8 cellular contexts compared by ENCODE assay signal in genomic region chrX:13653022-13653693, GRCh38. TPM values are rescaled to one million over a fixed set of nuclear protein-coding genes. Genes with fewer than 3 reads are reported as not detected.
DNase-seq lines count a peak whose midpoint lies in the region; ATAC-seq, FAIRE-seq and TF ChIP-seq lines count a peak whose summit lies in the region.

TSS of gene TCEANC (plus strand) at chrX:13653141. CDS start at chrX:13662509, 9,368 bp downstream.

- H3K79me2 ChIP-seq in HepG2 (ENCODE audit: insufficient read depth, low read length), result no peaks in the 10 kb centered on the region

- H4K20me1 ChIP-seq in HepG2 (ENCODE audit: insufficient read depth, low read length), result no peaks in the 10 kb centered on the region

- TF ChIP-seq EP300 in HepG2 (IDR thresholded peaks at IDR 0.05; ENCODE audit: low read depth in 2 of 2, low read length in 2 of 2), result no peak
- no peak for TF ChIP-seq EP300 in HepG2 (CRISPR knock-in tag; IDR thresholded peaks at IDR 0.05; ENCODE audit: borderline replicate concordance)

- in situ Hi-C loops in HepG2 (cut with HindIII; ENCODE audit: extremely low pct_ligation_motif_present, low pct_unique_long_range_greater_than_20kb), result loop anchor here (5.0 kb wide), 1 partner anchor 374 kb away; the partner anchor contains the start of gene GEMIN8

- peak; percentile 94 for FAIRE-seq in HepG2 (lab: Jason Lieb, UNC)

- POLR2A ChIA-PET in HepG2 (lab: Yijun Ruan, JAX), result interaction anchor here (1.2 to 1.6 kb wide), 3 partner anchors 82 to 377 kb away, joined by 3 to 11 read pairs (median 4); partner anchors contain the start of genes GEMIN8, OFD1 and TRAPPC2

- peak; percentile 88 to 98 (median 96) for DNase-seq in CD4-positive, CD25-positive, alpha-beta regulatory T cell
- DNase-seq in NCI-H82 (lab: John Stamatoyannopoulos, UW), result peak; percentile 98
- peak; percentile 89 to 92 for DNase-seq in activated CD4-positive, alpha-beta T cell treated with anti-CD3 and anti-CD28 coated beads, Interleukin-2, amount 50 U/mL, for 48 hours
- peak; percentile 94 to 96 for DNase-seq in dermis microvascular lymphatic vessel endothelial cell (ENCODE audit: low read depth in 2 of 2)
- peak; percentile 91 for DNase-seq in HepG2 (ENCODE audit: low spot score)
- DNase-seq in stimulated activated CD4-positive, alpha-beta T cell treated with anti-CD3 and anti-CD28 coated beads, Interleukin-2, amount 100 ng/mL, for 48 hours, result peak; percentile 78 to 94

- BruUV-seq in HepG2 (replicated peaks; lab: Mats Ljungman, UMichigan), result TSS peak; percentile 76

- no peak for TF ChIP-seq CTCF in HepG2 (CRISPR knock-in tag; IDR thresholded peaks at IDR 0.05)

- intact Hi-C loops in HepG2 (cut with micrococcal nuclease; ENCODE audit: unreplicated experiment), result no loop called here

- peak within 1 kb of the TSS; percentile 87 for H3K4me2 ChIP-seq in HepG2 (ENCODE audit: low read depth, low read length)

- H3K27me3 Mint-ChIP-seq in CD4-positive, CD25-positive, alpha-beta regulatory T cell, result no peaks in the 10 kb centered on the region

- H3K9me3 ChIP-seq in CD4-positive, CD25-positive, alpha-beta regulatory T cell (ENCODE audit: control insufficient read depth in 2 of 2, low read length in 2 of 2), result no peaks in the 10 kb centered on the region
- no peaks in the 10 kb centered on the region for H3K9me3 ChIP-seq in HepG2 (ENCODE audit: low read length)

- H3K27ac ChIP-seq in CD4-positive, CD25-positive, alpha-beta regulatory T cell (ENCODE audit: insufficient read depth, low read length, poor library complexity, severe bottlenecking), result peak within 1 kb of the TSS; percentile 96
- peak within 1 kb of the TSS; percentile 74 for H3K27ac ChIP-seq in HepG2 (ENCODE audit: extremely low read length, insufficient read depth, low read length)

- TF ChIP-seq POLR2A in HepG2 (IDR thresholded peaks at IDR 0.05; ENCODE audit: insufficient read depth in 1 of 2, low read depth in 2 of 2, low read length in 2 of 2), result peak; percentile 48 to 59; a peak in 3 of 4 replicates

- H3K36me3 Mint-ChIP-seq in CD4-positive, CD25-positive, alpha-beta regulatory T cell, result peaks cover 15% of the 10 kb centered on the region

- peaks cover 5% of the 10 kb centered on the region for H3K36me3 ChIP-seq in CD4-positive, CD25-positive, alpha-beta regulatory T cell (ENCODE audit: control insufficient read depth, insufficient read depth, low read length)
- H3K36me3 ChIP-seq in HepG2 (replicated peaks in 1 of 2; ENCODE audit: control insufficient read depth in 1 of 2, insufficient read depth in 2 of 2, low read length in 2 of 2), result no peaks in the 10 kb centered on the region

- H3K9ac ChIP-seq in HepG2 (ENCODE audit: insufficient read depth, low read depth, low read length), result peak within 1 kb of the TSS; percentile 69

- no peak for TF ChIP-seq RAD21 in HepG2 (CRISPR knock-in tag; IDR thresholded peaks at IDR 0.05)

- peak within 1 kb of the TSS; percentile 95 to 100 (median 96) for H3K4me3 Mint-ChIP-seq in CD4-positive, CD25-positive, alpha-beta regulatory T cell

- WGBS in HepG2 (ENCODE audit: low lambda C conversion rate), result 0% methylated on average over 1 of the region's 46 CpGs

- H2AFZ ChIP-seq in HepG2 (ENCODE audit: low read length), result peak within 1 kb of the TSS; percentile 66

- CTCF ChIA-PET in HepG2 (lab: Yijun Ruan, JAX; ENCODE audit: low intra/inter-chr PET ratio, low total read pairs), result no interaction called here

- ATAC-seq in CD4-positive, CD25-positive, alpha-beta regulatory T cell (ENCODE audit: low read depth in 2 of 2), result peak; percentile 96 to 97
- ATAC-seq in GM19397 (IDR thresholded peaks at IDR 0.05; ENCODE audit: unreplicated experiment), result peak; percentile 96
- peak; percentile 91 for ATAC-seq in HG03565 (IDR thresholded peaks at IDR 0.05; ENCODE audit: unreplicated experiment)
- peak; percentile 98 for ATAC-seq in HepG2

- H3K4me1 ChIP-seq in CD4-positive, CD25-positive, alpha-beta regulatory T cell (ENCODE audit: control insufficient read depth, insufficient read depth, low read length, poor library complexity, severe bottlenecking), result peaks cover 19% of the 10 kb centered on the region
- H3K4me1 ChIP-seq in HepG2 (ENCODE audit: insufficient read depth, low read length), result peaks cover 6% of the 10 kb centered on the region

- H3K4me1 Mint-ChIP-seq in CD4-positive, CD25-positive, alpha-beta regulatory T cell, result peaks cover 4 to 37% (median 15%) of the 10 kb centered on the region in 4 donors

- H3K4me3 ChIP-seq in CD4-positive, CD25-positive, alpha-beta regulatory T cell (ENCODE audit: low read depth, low read length), result peak within 1 kb of the TSS; percentile 89
- H3K4me3 ChIP-seq in HepG2 (replicated peaks in 1 of 3; ENCODE audit: insufficient read depth in 1 of 3, low read depth in 2 of 3, low read length in 3 of 3), result peak within 1 kb of the TSS; percentile 63 to 74 (median 68)

- peak within 1 kb of the TSS; percentile 92 to 99 (median 98) for H3K27ac Mint-ChIP-seq in CD4-positive, CD25-positive, alpha-beta regulatory T cell

- no peaks in the 10 kb centered on the region for H3K9me3 Mint-ChIP-seq in CD4-positive, CD25-positive, alpha-beta regulatory T cell

- H3K27me3 ChIP-seq in CD4-positive, CD25-positive, alpha-beta regulatory T cell (ENCODE audit: control insufficient read depth, insufficient read depth, low read length), result no peaks in the 10 kb centered on the region
- no peaks in the 10 kb centered on the region for H3K27me3 ChIP-seq in HepG2 (ENCODE audit: control insufficient read depth in 1 of 2, insufficient read depth in 2 of 2, low read length in 2 of 2)

TF ChIP-seq in HepG2, 621 proteins besides CTCF, POLR2A, EP300 and RAD21 (continues in another document):
- no peak for TF ChIP-seq IKZF4 (CRISPR knock-in tag; IDR thresholded peaks at IDR 0.05; ENCODE audit: borderline replicate concordance, low read depth, not compliant biosample characterization)
- TF ChIP-seq RARA (CRISPR knock-in tag; IDR thresholded peaks at IDR 0.05), result peak; percentile 14; the same call in 1 of the 2 replicates
- peak; percentile 26; the same call in 1 of the 2 replicates for TF ChIP-seq TARDBP (CRISPR knock-in tag; IDR thresholded peaks at IDR 0.05)
- peak; percentile 54; the same call in 1 of the 2 replicates for TF ChIP-seq ISL2 (CRISPR knock-in tag; IDR thresholded peaks at IDR 0.05)
- TF ChIP-seq SAP130 (CRISPR knock-in tag; IDR thresholded peaks at IDR 0.05; ENCODE audit: low read depth), result peak; percentile 69
- TF ChIP-seq ZNF350 (CRISPR knock-in tag; IDR thresholded peaks at IDR 0.05; ENCODE audit: borderline replicate concordance, low read depth), result peak; percentile 51; the same call in 1 of the 2 replicates
- TF ChIP-seq HOMEZ (CRISPR knock-in tag; IDR thresholded peaks at IDR 0.05; ENCODE audit: low read depth), result peak; percentile 21; the same call in 1 of the 2 replicates
- TF ChIP-seq NBN (conservative IDR thresholded peaks at IDR 0.05), result no peak

RNA-seq across cellular contexts. Expression of gene TCEANC, which starts in this region (rescaled TPM):
- total RNA-seq in CD4-positive, CD25-positive, alpha-beta regulatory T cell, result 7.0 TPM
- 10 to 100 TPM in 2 of 4 donors, 1 to 10 TPM in 2; 7.1 to 13.3 (median 9.7) TPM for polyA plus RNA-seq in CD4-positive, CD25-positive, alpha-beta regulatory T cell
- total RNA-seq in dermis microvascular lymphatic vessel endothelial cell, result 1.2 and 1.6 TPM in 2 replicates
- 0.97 and 1.5 TPM in 2 replicates for total RNA-seq in HepG2 (2016; rRNA removed; fragmentation: Illumina TruSeq; extraction: Trizol)
- 1.1 and 1.8 TPM in 2 replicates for total RNA-seq in HepG2 (2016; cell fraction: cytosol; rRNA removed; fragmentation: Illumina TruSeq; extraction: Trizol; ENCODE audit: low read depth)
- 1.3 TPM in 2 replicates for total RNA-seq in HepG2 (2016; cell fraction: insoluble cytoplasmic fraction; rRNA removed; fragmentation: Illumina TruSeq; extraction: Trizol)
- total RNA-seq in HepG2 (2016; cell fraction: membrane; rRNA removed; fragmentation: Illumina TruSeq; extraction: Trizol), result 1.4 and 1.6 TPM in 2 replicates
- total RNA-seq in HepG2 (2016; cell fraction: nucleus; rRNA removed; fragmentation: Illumina TruSeq; extraction: Trizol), result 0.81 and 1.1 TPM in 2 replicates
- 0.51 and 0.61 TPM in 2 replicates for polyA plus RNA-seq in HepG2 (2011; rRNA removed)
- 0.17 and 0.24 TPM in 2 replicates for polyA plus RNA-seq in HepG2 (2011; cell fraction: cytosol; rRNA removed)
- 0.48 and 0.66 TPM in 2 replicates for polyA plus RNA-seq in HepG2 (2011; cell fraction: nucleus; rRNA removed)
- polyA plus RNA-seq in HepG2 (2012), result 0.45 and 0.56 TPM in 2 replicates
- 0.11 and 0.14 TPM in 2 replicates for polyA plus RNA-seq in HepG2 (2016; cell fraction: cytosol; fragmentation: Illumina TruSeq; extraction: Trizol; ENCODE audit: low read depth)
- polyA plus RNA-seq in HepG2 (2016; cell fraction: insoluble cytoplasmic fraction; fragmentation: Illumina TruSeq; extraction: Trizol; ENCODE audit: low read depth), result 0.73 and 0.97 TPM in 2 replicates
- polyA plus RNA-seq in HepG2 (2016; cell fraction: membrane; fragmentation: Illumina TruSeq; extraction: Trizol; ENCODE audit: low read depth), result 0.19 and 0.39 TPM in 2 replicates
- polyA plus RNA-seq in HepG2 (2016; cell fraction: nucleus; fragmentation: Illumina TruSeq; extraction: Trizol; ENCODE audit: insufficient read depth, low read depth), result 0.93 and 2.3 TPM in 2 replicates
- 2.2 TPM in 1 of 2 replicates, not detected in the other for polyA minus RNA-seq in HepG2 (2011; rRNA and poly(A)+ RNA removed; ENCODE audit: low replicate concordance)
- polyA minus RNA-seq in HepG2 (2011; cell fraction: cytosol; rRNA and poly(A)+ RNA removed), result 0.26 and 0.49 TPM in 2 replicates
- 0.77 and 2.2 TPM in 2 replicates for polyA minus RNA-seq in HepG2 (2011; cell fraction: nucleus; rRNA and poly(A)+ RNA removed)

Comparison
In these comparisons a context has a peak if more than half of its experiments do, and no peak if none do; other contexts are left out.
1. Peak in every context shown above with its lines: DNase-seq, ATAC-seq, H3K4me3 ChIP-seq and H3K27ac ChIP-seq.